ENCODE assay signal across 23 cellular contexts in the genomic region with DNA sequence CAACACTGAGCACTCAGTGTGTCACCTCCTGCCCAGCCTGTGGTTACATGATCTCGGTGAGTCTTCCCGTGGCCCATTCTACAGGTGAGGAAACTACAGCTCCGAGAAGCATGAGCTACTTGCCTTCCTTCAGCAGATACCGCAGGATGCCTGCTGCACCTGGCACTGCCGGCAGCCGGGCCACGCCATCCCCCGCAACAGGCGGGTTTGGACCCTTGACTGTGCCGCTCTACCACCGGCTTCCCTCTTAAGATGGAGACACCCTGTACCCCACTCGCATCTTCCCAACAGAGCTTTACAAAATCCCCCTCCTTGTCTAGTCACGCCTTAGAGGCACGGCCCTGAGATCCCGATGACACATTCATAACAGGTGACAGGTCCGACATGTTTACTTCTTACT.
"Had no signal": no experiment of that assay in that cellular context is flagged by ENCODE, and none has a peak within 500 bp of the region (broad histone marks: within the 10 kb centered on the region; RNA-seq: fewer than 3 reads in every experiment).

No MANE protein-coding gene starts in this region.

- ATAC-seq: left cardiac atrium; lower lobe of right lung; natural killer cell treated with Interleukin-12 subunit alpha and Interleukin-12 subunit beta and Interleukin-15 and Interleukin-18, amount 100 ng/mL, for 72 hours; psoas muscle; right lobe of liver; stimulated activated memory B cell treated with anti-CD40 and anti-IgM and Interleukin-4, amounts not matched to agents 10 μg/mL and 1 μg/mL and 100 μg/mL, for 72 hours; upper lobe of right lung had no signal

- H3K4me3 ChIP-seq: esophagus muscularis mucosa, left ventricle myocardium inferior, lower lobe of right lung, psoas muscle, right lobe of liver, testis, tibial nerve, upper lobe of right lung had no signal

- H3K9me3 ChIP-seq: esophagus muscularis mucosa, left ventricle myocardium inferior, lower lobe of right lung, psoas muscle, right lobe of liver, testis, tibial nerve, upper lobe of right lung had no signal

- H3K4me1 ChIP-seq: esophagus muscularis mucosa, lower lobe of right lung, psoas muscle, right lobe of liver, tibial nerve, upper lobe of right lung had no signal

- H3K4me1 Mint-ChIP-seq: memory B cell; stimulated activated memory B cell treated with anti-CD40 and anti-IgM and Interleukin-4, amounts not matched to agents 10 μg/mL and 1 μg/mL and 100 μg/mL, for 72 hours; stimulated activated naive CD8-positive, alpha-beta T cell treated with anti-CD3 and anti-CD28 coated beads, Interleukin-15, amount 100 ng/mL, for 72 hours had no signal

- H3K9me3 Mint-ChIP-seq: memory B cell; natural killer cell treated with Interleukin-12 subunit alpha and Interleukin-12 subunit beta and Interleukin-15 and Interleukin-18, amount 100 ng/mL, for 72 hours; stimulated activated memory B cell treated with anti-CD40 and anti-IgM and Interleukin-4, amounts not matched to agents 10 μg/mL and 1 μg/mL and 100 μg/mL, for 72 hours; stimulated activated naive CD8-positive, alpha-beta T cell treated with anti-CD3 and anti-CD28 coated beads, Interleukin-15, amount 100 ng/mL, for 72 hours had no signal

- H3K4me3 Mint-ChIP-seq: memory B cell; natural killer cell treated with Interleukin-12 subunit alpha and Interleukin-12 subunit beta and Interleukin-15 and Interleukin-18, amount 100 ng/mL, for 72 hours; stimulated activated memory B cell treated with anti-CD40 and anti-IgM and Interleukin-4, amounts not matched to agents 10 μg/mL and 1 μg/mL and 100 μg/mL, for 72 hours; stimulated activated naive CD8-positive, alpha-beta T cell treated with anti-CD3 and anti-CD28 coated beads, Interleukin-15, amount 100 ng/mL, for 72 hours had no signal

- H3K27me3 Mint-ChIP-seq: memory B cell; natural killer cell treated with Interleukin-12 subunit alpha and Interleukin-12 subunit beta and Interleukin-15 and Interleukin-18, amount 100 ng/mL, for 72 hours; stimulated activated memory B cell treated with anti-CD40 and anti-IgM and Interleukin-4, amounts not matched to agents 10 μg/mL and 1 μg/mL and 100 μg/mL, for 72 hours; stimulated activated naive CD8-positive, alpha-beta T cell treated with anti-CD3 and anti-CD28 coated beads, Interleukin-15, amount 100 ng/mL, for 72 hours had no signal

- H3K27ac ChIP-seq: epithelial cell of prostate, left ventricle myocardium inferior, lower lobe of right lung, psoas muscle, right lobe of liver, testis, upper lobe of right lung had no signal

- H3K27me3 ChIP-seq: esophagus muscularis mucosa, right lobe of liver, testis, tibial nerve, upper lobe of right lung had no signal

- H3K27ac Mint-ChIP-seq: memory B cell; natural killer cell treated with Interleukin-12 subunit alpha and Interleukin-12 subunit beta and Interleukin-15 and Interleukin-18, amount 100 ng/mL, for 72 hours; stimulated activated memory B cell treated with anti-CD40 and anti-IgM and Interleukin-4, amounts not matched to agents 10 μg/mL and 1 μg/mL and 100 μg/mL, for 72 hours had no signal

- DNase-seq: cortex of kidney; effector memory CD4-positive, alpha-beta T cell; foreskin fibroblast; kidney; left cardiac atrium; left ventricle myocardium inferior; lower lobe of right lung; midbrain; occipital lobe; psoas muscle; retina; right lobe of liver; stimulated activated CD4-positive, alpha-beta T cell treated with anti-CD3 and anti-CD28 coated beads, Interleukin-1b, Interleukin-23, amount 100 ng/mL, for 48 hours; stimulated activated CD4-positive, alpha-beta T cell treated with anti-CD3 and anti-CD28 coated beads, Interleukin-4, amount 100 ng/mL, for 24 hours; stimulated activated naive CD8-positive, alpha-beta T cell treated with anti-CD3 and anti-CD28 coated beads, Interleukin-15, amount 100 ng/mL, for 72 hours; testis; upper lobe of right lung had no signal

- H3K36me3 Mint-ChIP-seq: natural killer cell treated with Interleukin-12 subunit alpha and Interleukin-12 subunit beta and Interleukin-15 and Interleukin-18, amount 100 ng/mL, for 72 hours had no signal
